ENCODE assay signal across 9 cellular contexts in the genomic region with DNA sequence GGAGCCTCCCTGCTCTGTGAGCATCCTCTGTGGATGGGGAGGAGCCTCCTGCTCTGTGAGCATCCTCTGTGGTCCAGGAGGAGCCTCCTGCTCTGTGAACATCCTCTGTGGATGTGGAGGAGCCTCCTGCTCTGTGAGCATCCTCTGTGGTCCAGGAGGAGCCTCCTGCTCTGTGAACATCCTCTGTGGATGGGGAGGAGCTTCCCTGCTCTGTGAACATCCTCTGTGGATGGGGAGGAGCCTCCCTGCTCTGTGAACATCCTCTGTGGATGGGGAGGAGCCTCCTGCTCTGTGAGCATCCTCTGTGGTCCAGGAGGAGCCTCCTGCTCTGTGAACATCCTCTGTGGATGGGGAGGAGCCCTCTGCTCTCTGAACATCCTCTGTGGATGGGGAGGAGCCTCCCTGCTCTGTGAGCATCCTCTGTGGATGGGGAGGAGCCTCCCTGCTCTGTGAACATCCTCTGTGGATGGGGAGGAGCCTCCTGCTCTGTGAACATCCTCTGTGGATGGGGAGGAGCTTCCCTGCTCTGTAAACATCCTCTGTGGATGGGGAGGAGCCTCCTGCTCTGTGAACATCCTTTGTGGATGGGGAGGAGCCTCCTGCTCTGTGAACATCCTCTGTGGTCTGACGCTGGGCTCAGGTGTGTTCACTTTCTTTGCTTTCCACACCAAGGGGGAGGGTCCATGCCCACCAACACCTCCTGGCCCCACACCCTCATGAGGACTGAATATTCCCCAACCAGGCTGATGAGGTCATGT. TPM values are rescaled to one million over a fixed set of nuclear protein-coding genes. Genes with fewer than 3 reads are reported as not detected.
DNase-seq lines count a peak whose midpoint lies in the region; TF ChIP-seq lines count a peak whose summit lies in the region.
"Not testable (repeated sequence)": the region's sequence is repeated elsewhere in the genome, so short reads cannot be mapped to it uniquely, and the experiment has no call there.
"Had no signal": no experiment of that assay in that cellular context is flagged by ENCODE, and none has a peak within 500 bp of the region (broad histone marks: within the 10 kb centered on the region; RNA-seq: fewer than 3 reads in every experiment).

No MANE protein-coding gene starts in this region.

- not testable (repeated sequence) for H4K20me1 ChIP-seq in hepatocyte (ENCODE audit: insufficient read depth, poor library complexity, severe bottlenecking)

- H3K27me3 ChIP-seq in hepatocyte: not testable (repeated sequence)

- not testable (repeated sequence) for H3K4me2 ChIP-seq in hepatocyte

- intact Hi-C loops in activated naive CD4-positive, alpha-beta T cell treated with anti-CD3 and anti-CD28 coated beads for 36 hours (cut with micrococcal nuclease): not testable (repeated sequence)

- not testable (repeated sequence) for H3K27ac Mint-ChIP-seq in activated CD4-positive, alpha-beta memory T cell treated with anti-CD3 and anti-CD28 coated beads, Interleukin-2, amount 10 ng/mL, durations not matched to agents 7 days and 5 days; osteocyte (ENCODE audit: unreplicated experiment)
- H3K27ac Mint-ChIP-seq in activated T-cell treated with anti-CD3 and anti-CD28 coated beads, Interleukin-2, amount 50 U/mL, for 24 hours: peak overlapping the region; percentile 15
- peak overlapping the region; percentile 57 for H3K27ac Mint-ChIP-seq in activated naive CD4-positive, alpha-beta T cell treated with anti-CD3 and anti-CD28 coated beads for 36 hours

- TF ChIP-seq CTCF in hepatocyte (IDR thresholded peaks at IDR 0.05; ENCODE audit: poor library complexity); osteocyte (IDR thresholded peaks at IDR 0.05): not testable (repeated sequence)

- WGBS in hepatocyte (ENCODE audit: low lambda C conversion rate, missing lambda C conversion rate): 91% methylated on average over 1 of the region's 1 CpG

- H2AFZ ChIP-seq in hepatocyte: not testable (repeated sequence)

- CTCF ChIA-PET in activated CD4-positive, alpha-beta memory T cell treated with anti-CD3 and anti-CD28 coated beads, Interleukin-2, amount 10 ng/mL, durations not matched to agents 7 days and 5 days (lab: Charles Lee): interaction anchor here (0.7 kb wide), 1 partner anchor 12 kb away, joined by 3 read pairs; no protein-coding TSS in a partner anchor
- CTCF ChIA-PET in activated naive CD4-positive, alpha-beta T cell treated with anti-CD3 and anti-CD28 coated beads for 36 hours (lab: Charles Lee): not testable (repeated sequence)

- H3K4me3 ChIP-seq in hepatocyte: not testable (repeated sequence)

- H3K27ac ChIP-seq in hepatocyte: not testable (repeated sequence)

- not testable (repeated sequence) for H3K9me3 ChIP-seq in hepatocyte (ENCODE audit: low read depth)

- peaks cover 18% of the 10 kb centered on the region for H3K27me3 Mint-ChIP-seq in activated CD4-positive, alpha-beta memory T cell treated with anti-CD3 and anti-CD28 coated beads, Interleukin-2, amount 10 ng/mL, durations not matched to agents 7 days and 5 days
- not testable (repeated sequence) for H3K27me3 Mint-ChIP-seq in activated T-cell treated with anti-CD3 and anti-CD28 coated beads, Interleukin-2, amount 50 U/mL, for 24 hours; activated naive CD4-positive, alpha-beta T cell treated with anti-CD3 and anti-CD28 coated beads for 36 hours (ENCODE audit: low read depth); osteocyte (ENCODE audit: unreplicated experiment)

- H3K79me2 ChIP-seq in hepatocyte: peaks cover 10% of the 10 kb centered on the region

- POLR2A ChIA-PET in activated CD4-positive, alpha-beta memory T cell treated with anti-CD3 and anti-CD28 coated beads, Interleukin-2, amount 10 ng/mL, durations not matched to agents 7 days and 5 days (lab: Charles Lee): not testable (repeated sequence)

- not testable (repeated sequence) for H3K36me3 ChIP-seq in hepatocyte (replicated peaks; ENCODE audit: insufficient read depth, low read depth)

- H3K36me3 Mint-ChIP-seq in activated CD4-positive, alpha-beta memory T cell treated with anti-CD3 and anti-CD28 coated beads, Interleukin-2, amount 10 ng/mL, durations not matched to agents 7 days and 5 days (ENCODE audit: low read depth); activated T-cell treated with anti-CD3 and anti-CD28 coated beads, Interleukin-2, amount 50 U/mL, for 24 hours (ENCODE audit: low read depth); activated naive CD4-positive, alpha-beta T cell treated with anti-CD3 and anti-CD28 coated beads for 36 hours (ENCODE audit: low read depth): not testable (repeated sequence)
- H3K36me3 Mint-ChIP-seq in osteocyte (ENCODE audit: unreplicated experiment): peaks cover 18% of the 10 kb centered on the region

- H3K4me1 ChIP-seq in hepatocyte (ENCODE audit: insufficient read depth): not testable (repeated sequence)

- DNase-seq in D341Med (ENCODE audit: low spot score): peak; percentile 3
- DNase-seq in activated CD4-positive, alpha-beta memory T cell treated with anti-CD3 and anti-CD28 coated beads, Interleukin-2, amount 10 ng/mL, durations not matched to agents 7 days and 5 days: peak; percentile 29
- DNase-seq in activated T-cell treated with anti-CD3 and anti-CD28 coated beads, Interleukin-2, amount 50 U/mL, for 24 hours: peak; percentile 22
- not testable (repeated sequence) for DNase-seq in activated naive CD4-positive, alpha-beta T cell treated with anti-CD3 and anti-CD28 coated beads for 36 hours
- DNase-seq in central memory CD4-positive, alpha-beta T cell: peak; percentile 32
- DNase-seq in hepatocyte (ENCODE audit: low spot score): peak; percentile 1
- peak; percentile 63 for DNase-seq in osteocyte (ENCODE audit: extremely low spot score, unreplicated experiment)

- H3K9me2 ChIP-seq in hepatocyte (replicated peaks; ENCODE audit: insufficient read depth): not testable (repeated sequence)

- H3K4me3 Mint-ChIP-seq in activated CD4-positive, alpha-beta memory T cell treated with anti-CD3 and anti-CD28 coated beads, Interleukin-2, amount 10 ng/mL, durations not matched to agents 7 days and 5 days; activated T-cell treated with anti-CD3 and anti-CD28 coated beads, Interleukin-2, amount 50 U/mL, for 24 hours; activated naive CD4-positive, alpha-beta T cell treated with anti-CD3 and anti-CD28 coated beads for 36 hours; osteocyte (ENCODE audit: unreplicated experiment): not testable (repeated sequence)

- H3K4me1 Mint-ChIP-seq in activated CD4-positive, alpha-beta memory T cell treated with anti-CD3 and anti-CD28 coated beads, Interleukin-2, amount 10 ng/mL, durations not matched to agents 7 days and 5 days; activated T-cell treated with anti-CD3 and anti-CD28 coated beads, Interleukin-2, amount 50 U/mL, for 24 hours (ENCODE audit: low read depth); activated naive CD4-positive, alpha-beta T cell treated with anti-CD3 and anti-CD28 coated beads for 36 hours (ENCODE audit: low read depth); osteocyte (ENCODE audit: unreplicated experiment): not testable (repeated sequence)

- peaks cover 17% of the 10 kb centered on the region for H3K9me3 Mint-ChIP-seq in activated CD4-positive, alpha-beta memory T cell treated with anti-CD3 and anti-CD28 coated beads, Interleukin-2, amount 10 ng/mL, durations not matched to agents 7 days and 5 days
- H3K9me3 Mint-ChIP-seq in activated T-cell treated with anti-CD3 and anti-CD28 coated beads, Interleukin-2, amount 50 U/mL, for 24 hours: peaks cover 13% of the 10 kb centered on the region
- H3K9me3 Mint-ChIP-seq in activated naive CD4-positive, alpha-beta T cell treated with anti-CD3 and anti-CD28 coated beads for 36 hours: peaks cover 14% of the 10 kb centered on the region
- peaks cover 11% of the 10 kb centered on the region for H3K9me3 Mint-ChIP-seq in osteocyte (ENCODE audit: unreplicated experiment)

RNA-seq across cellular contexts. Expression of a gene that starts 13.6 kb away (rescaled TPM):
- total RNA-seq in activated CD4-positive, alpha-beta memory T cell treated with anti-CD3 and anti-CD28 coated beads, Interleukin-2, amount 10 ng/mL, durations not matched to agents 7 days and 5 days: 1 to 10 TPM; 4.2 to 4.4 TPM
- total RNA-seq in activated naive CD4-positive, alpha-beta T cell treated with anti-CD3 and anti-CD28 coated beads for 36 hours: 1 to 10 TPM; 8.0 to 9.8 TPM
- total RNA-seq in hepatocyte (8.3 and 10.1 TPM in 2 replicates), osteocyte (17.5 and 18.9 TPM in 2 replicates)
- 24.2 and 29.9 TPM in 2 replicates for polyA plus RNA-seq in hepatocyte

RNA-seq across cellular contexts. Expression of a gene that starts 15.2 kb away (rescaled TPM):
- under 1 TPM in 1 of 2 experiments, not detected in 1; 0.18 TPM for total RNA-seq in activated CD4-positive, alpha-beta memory T cell treated with anti-CD3 and anti-CD28 coated beads, Interleukin-2, amount 10 ng/mL, durations not matched to agents 7 days and 5 days
- total RNA-seq in activated naive CD4-positive, alpha-beta T cell treated with anti-CD3 and anti-CD28 coated beads for 36 hours: not detected
- total RNA-seq in hepatocyte (25.8 and 27.5 TPM in 2 replicates), osteocyte (2.3 and 2.5 TPM in 2 replicates)
- 60.9 and 76.8 TPM in 2 replicates for polyA plus RNA-seq in hepatocyte
- total RNA-seq: IMR-90, MCF 10A had no signal

RNA-seq across cellular contexts. Expression of a gene that starts 58.0 kb away (rescaled TPM):
- 10 to 100 TPM; 54.7 to 56.1 TPM for total RNA-seq in activated CD4-positive, alpha-beta memory T cell treated with anti-CD3 and anti-CD28 coated beads, Interleukin-2, amount 10 ng/mL, durations not matched to agents 7 days and 5 days
- total RNA-seq in activated naive CD4-positive, alpha-beta T cell treated with anti-CD3 and anti-CD28 coated beads for 36 hours: 10 to 100 TPM in 1 of 2 experiments, 1 to 10 TPM in 1; 9.6 to 12.6 TPM
- total RNA-seq in hepatocyte (122 and 146 TPM in 2 replicates), osteocyte (92.0 and 101 TPM in 2 replicates)
- polyA plus RNA-seq in hepatocyte: 131 TPM in 2 replicates
